19 cellular contexts compared by ENCODE assay signal in the genomic region with DNA sequence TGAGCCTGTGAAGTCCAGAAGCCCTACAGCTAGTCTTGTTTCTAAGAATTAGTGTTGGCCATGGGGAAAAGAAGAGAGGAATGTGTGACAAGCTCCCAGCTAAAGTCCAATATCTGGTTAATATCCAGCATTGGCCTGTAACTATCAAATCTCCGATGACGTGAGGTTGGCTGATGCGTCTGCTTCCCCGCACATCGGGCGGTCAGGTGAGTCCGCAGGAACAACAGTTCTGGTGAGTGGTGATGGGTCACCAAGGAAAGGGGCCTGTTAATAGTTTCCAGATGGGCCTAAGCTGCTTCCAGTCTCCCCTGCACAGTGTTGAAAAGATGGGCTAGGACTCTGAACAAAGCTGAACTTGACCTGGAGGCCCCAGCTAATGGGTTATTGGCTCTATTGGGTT.
DNase-seq lines count a peak whose midpoint lies in the region; ATAC-seq and TF ChIP-seq lines count a peak whose summit lies in the region.
"Had no signal": no experiment of that assay in that cellular context is flagged by ENCODE, and none has a peak within 500 bp of the region (broad histone marks: within the 10 kb centered on the region; RNA-seq: fewer than 3 reads in every experiment).

No MANE protein-coding gene starts in this region.

- no peaks in the 10 kb centered on the region for H3K27me3 Mint-ChIP-seq in T-helper 1 cell treated with Interleukin-12 subunit alpha and Interleukin-12 subunit beta and Interleukin-4 antibody, amounts not matched to agents 30 μg/mL and 1 μg/mL, for 36 hours (ENCODE audit: low read depth)
- H3K27me3 Mint-ChIP-seq in natural killer cell treated with Interleukin-12 subunit alpha and Interleukin-12 subunit beta and Interleukin-15 and Interleukin-18, amount 100 ng/mL, for 72 hours = no peaks in the 10 kb centered on the region
- H3K27me3 Mint-ChIP-seq in natural killer cell (ENCODE audit: low read depth in 2 of 2) = no peaks in the 10 kb centered on the region
- no peaks in the 10 kb centered on the region for H3K27me3 Mint-ChIP-seq in activated T-cell treated with anti-CD3 and anti-CD28 coated beads, Interleukin-2, amount 50 U/mL, for 72 hours (ENCODE audit: low read depth)
- H3K27me3 Mint-ChIP-seq: activated T-helper 17 cell treated with anti-CD3 and anti-CD28 coated beads, Interleukin-2, amount 50 U/mL, for 72 hours had no signal

- H3K36me3 Mint-ChIP-seq in T-helper 1 cell treated with Interleukin-12 subunit alpha and Interleukin-12 subunit beta and Interleukin-4 antibody, amounts not matched to agents 30 μg/mL and 1 μg/mL, for 36 hours (ENCODE audit: low read depth) = peaks cover 6% of the 10 kb centered on the region
- no peaks in the 10 kb centered on the region for H3K36me3 Mint-ChIP-seq in natural killer cell treated with Interleukin-12 subunit alpha and Interleukin-12 subunit beta and Interleukin-15 and Interleukin-18, amount 100 ng/mL, for 72 hours
- no peaks in the 10 kb centered on the region for H3K36me3 Mint-ChIP-seq in natural killer cell
- no peaks in the 10 kb centered on the region for H3K36me3 Mint-ChIP-seq in activated T-cell treated with anti-CD3 and anti-CD28 coated beads, Interleukin-2, amount 50 U/mL, for 72 hours (ENCODE audit: insufficient read depth in 2 of 2)
- H3K36me3 Mint-ChIP-seq: WTC11 had no signal

- DNase-seq in T-helper 1 cell (no peak), natural killer cell (no peak), sciatic nerve (ENCODE audit: low spot score) (no peak), activated gamma-delta T cell (lab: John Stamatoyannopoulos, UW) (no peak), H4 (ENCODE audit: low spot score) (no peak)
- no peak for DNase-seq in natural killer cell treated with Interleukin-12 subunit alpha and Interleukin-12 subunit beta and Interleukin-15 and Interleukin-18, amount 100 ng/mL, for 72 hours (ENCODE audit: low spot score)
- DNase-seq in activated T-cell treated with anti-CD3 and anti-CD28 coated beads, Interleukin-2, amount 50 U/mL, for 72 hours = no peak
- DNase-seq: activated CD8-positive, alpha-beta memory T cell treated with anti-CD3 and anti-CD28 coated beads for 24 hours; AML-193; KBM-7; NCI-H1436 treated with DMSO at 0.1 percent for 48 hours; NCI-H524; nephron progenitor cell; stimulated activated CD4-positive, alpha-beta T cell treated with anti-CD3 and anti-CD28 coated beads, Interleukin-2, amount 100 ng/mL, for 24 hours; stimulated activated naive CD4-positive, alpha-beta T cell had no signal

- intact Hi-C loops in natural killer cell (cut with micrococcal nuclease) (no loop called here), sciatic nerve (cut with DNase I) (no loop called here)

- H3K27ac Mint-ChIP-seq in T-helper 1 cell treated with Interleukin-12 subunit alpha and Interleukin-12 subunit beta and Interleukin-4 antibody, amounts not matched to agents 30 μg/mL and 1 μg/mL, for 36 hours = peak overlapping the region; percentile 92
- peak overlapping the region; percentile 24 to 47 for H3K27ac Mint-ChIP-seq in natural killer cell treated with Interleukin-12 subunit alpha and Interleukin-12 subunit beta and Interleukin-15 and Interleukin-18, amount 100 ng/mL, for 72 hours
- peak overlapping the region in 1 of 2 donors; percentile 11 for H3K27ac Mint-ChIP-seq in natural killer cell
- no peak overlapping the region for H3K27ac Mint-ChIP-seq in activated T-cell treated with anti-CD3 and anti-CD28 coated beads, Interleukin-2, amount 50 U/mL, for 72 hours
- H3K27ac Mint-ChIP-seq: nephron progenitor cell, WTC11 had no signal

- no peak for TF ChIP-seq CTCF in natural killer cell (IDR thresholded peaks at IDR 0.05)

- H3K9me3 Mint-ChIP-seq in T-helper 1 cell treated with Interleukin-12 subunit alpha and Interleukin-12 subunit beta and Interleukin-4 antibody, amounts not matched to agents 30 μg/mL and 1 μg/mL, for 36 hours = no peaks in the 10 kb centered on the region
- no peaks in the 10 kb centered on the region for H3K9me3 Mint-ChIP-seq in natural killer cell treated with Interleukin-12 subunit alpha and Interleukin-12 subunit beta and Interleukin-15 and Interleukin-18, amount 100 ng/mL, for 72 hours
- H3K9me3 Mint-ChIP-seq in natural killer cell = no peaks in the 10 kb centered on the region
- H3K9me3 Mint-ChIP-seq in activated T-cell treated with anti-CD3 and anti-CD28 coated beads, Interleukin-2, amount 50 U/mL, for 72 hours = no peaks in the 10 kb centered on the region
- H3K9me3 Mint-ChIP-seq: activated T-helper 17 cell treated with anti-CD3 and anti-CD28 coated beads, Interleukin-2, amount 50 U/mL, for 72 hours; nephron progenitor cell had no signal

- ATAC-seq in natural killer cell treated with Interleukin-12 subunit alpha and Interleukin-12 subunit beta and Interleukin-15 and Interleukin-18, amount 100 ng/mL, for 72 hours = no peak
- ATAC-seq in natural killer cell (no peak), sciatic nerve (peak; percentile 60)
- ATAC-seq in activated T-cell treated with anti-CD3 and anti-CD28 coated beads, Interleukin-2, amount 50 U/mL, for 72 hours (replicated peaks in 1 of 2) = no peak
- ATAC-seq: activated T-helper 17 cell treated with anti-CD3 and anti-CD28 coated beads, Interleukin-2, amount 50 U/mL, for 72 hours; GM12878; WTC11 had no signal

- peak overlapping the region; percentile 11 for H3K4me3 Mint-ChIP-seq in T-helper 1 cell treated with Interleukin-12 subunit alpha and Interleukin-12 subunit beta and Interleukin-4 antibody, amounts not matched to agents 30 μg/mL and 1 μg/mL, for 36 hours
- H3K4me3 Mint-ChIP-seq in natural killer cell treated with Interleukin-12 subunit alpha and Interleukin-12 subunit beta and Interleukin-15 and Interleukin-18, amount 100 ng/mL, for 72 hours = no peak overlapping the region
- no peak overlapping the region for H3K4me3 Mint-ChIP-seq in natural killer cell
- H3K4me3 Mint-ChIP-seq in activated T-cell treated with anti-CD3 and anti-CD28 coated beads, Interleukin-2, amount 50 U/mL, for 72 hours = no peak overlapping the region
- H3K4me3 Mint-ChIP-seq: nephron progenitor cell, WTC11 had no signal

- peaks cover 92% of the 10 kb centered on the region for H3K4me1 Mint-ChIP-seq in T-helper 1 cell treated with Interleukin-12 subunit alpha and Interleukin-12 subunit beta and Interleukin-4 antibody, amounts not matched to agents 30 μg/mL and 1 μg/mL, for 36 hours (ENCODE audit: low read depth)
- peaks cover 79 to 82% of the 10 kb centered on the region in 2 donors for H3K4me1 Mint-ChIP-seq in natural killer cell treated with Interleukin-12 subunit alpha and Interleukin-12 subunit beta and Interleukin-15 and Interleukin-18, amount 100 ng/mL, for 72 hours (ENCODE audit: low read depth in 2 of 2)
- peaks cover 82 to 90% of the 10 kb centered on the region in 2 donors for H3K4me1 Mint-ChIP-seq in natural killer cell
- H3K4me1 Mint-ChIP-seq in activated T-cell treated with anti-CD3 and anti-CD28 coated beads, Interleukin-2, amount 50 U/mL, for 72 hours (ENCODE audit: low read depth) = peaks cover 87% of the 10 kb centered on the region
